In the genomic region with DNA sequence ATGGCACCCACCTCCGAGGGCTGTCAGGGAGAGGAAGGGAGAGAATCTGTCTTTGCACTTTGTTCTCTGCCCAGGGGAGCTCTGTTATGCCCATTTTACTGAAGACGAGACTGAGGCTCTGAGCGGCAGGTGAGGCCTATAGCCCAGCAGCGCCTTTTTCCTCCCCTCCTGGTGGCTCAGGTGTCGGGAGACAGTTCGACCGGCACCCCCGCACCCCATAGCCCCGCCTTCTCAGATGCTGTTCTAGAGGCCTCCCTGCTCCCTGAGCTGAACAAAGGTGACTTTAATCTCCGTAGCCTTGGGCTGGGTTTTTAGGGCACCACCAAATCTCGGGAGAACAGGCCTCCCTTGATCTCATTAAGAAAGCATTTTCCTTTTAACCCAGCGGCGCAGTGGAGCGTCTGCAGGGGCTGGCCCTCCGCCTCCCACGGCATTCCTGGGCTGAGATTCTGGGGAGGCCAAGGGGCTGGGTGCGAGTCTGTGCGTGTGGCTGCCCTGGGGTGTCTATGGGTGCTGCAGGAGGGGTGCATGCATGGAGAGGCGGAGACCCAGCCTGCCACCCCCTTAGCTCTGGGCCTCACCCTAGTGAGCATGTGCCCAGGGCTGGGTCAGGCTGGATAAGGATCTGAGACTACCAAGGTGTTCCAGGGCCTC, we compare ENCODE assay signal across 9 cellular contexts. TPM values are rescaled to one million over a fixed set of nuclear protein-coding genes. Genes with fewer than 3 reads are reported as not detected.
DNase-seq lines count a peak whose midpoint lies in the region; ATAC-seq and TF ChIP-seq lines count a peak whose summit lies in the region.
"Had no signal": no experiment of that assay in that cellular context is flagged by ENCODE, and none has a peak within 500 bp of the region (broad histone marks: within the 10 kb centered on the region; RNA-seq: fewer than 3 reads in every experiment).

No MANE protein-coding gene starts in this region.

- 0 out of 2 replicates have a peak overlapping the region, but pooled peaks have one; percentile 16 for H3K4me3 ChIP-seq in BE2C (ENCODE audit: low read depth, low read length)

- H3K9me3 Mint-ChIP-seq in activated naive CD4-positive, alpha-beta T cell treated with anti-CD3 and anti-CD28 coated beads, Interleukin-2, amount 50 U/mL, for 72 hours: no peaks in the 10 kb centered on the region

- H3K9me3 ChIP-seq in BE2C: no peaks in the 10 kb centered on the region

- H3K27ac Mint-ChIP-seq in activated naive CD4-positive, alpha-beta T cell treated with anti-CD3 and anti-CD28 coated beads, Interleukin-2, amount 50 U/mL, for 72 hours: peak overlapping the region; percentile 14 to 72

- DNase-seq in BE2C (peak; percentile 65), HT-29 (ENCODE audit: low spot score) (peak; percentile 91), iris pigment epithelial cell (ENCODE audit: low read depth) (peak; percentile 74), KG1 (lab: John Stamatoyannopoulos, UW) (no peak)
- peak in 1 of 2 donors; percentile 53 for DNase-seq in activated naive CD4-positive, alpha-beta T cell treated with anti-CD3 and anti-CD28 coated beads, Interleukin-2, amount 50 U/mL, for 72 hours (ENCODE audit: low spot score in 2 of 2)
- DNase-seq in stimulated activated naive CD8-positive, alpha-beta T cell treated with anti-CD3 and anti-CD28 coated beads, Interleukin-15, Interleukin-2, amounts not matched to agents 100 U/mL and 50 U/mL, for 24 hours: peak; percentile 56

- no peak for TF ChIP-seq CTCF in BE2C (IDR thresholded peaks at IDR 0.05; ENCODE audit: low read depth, low read length)

- peaks cover 36% of the 10 kb centered on the region for H3K4me1 ChIP-seq in BE2C

- peak; percentile 1 to 12 for ATAC-seq in activated naive CD4-positive, alpha-beta T cell treated with anti-CD3 and anti-CD28 coated beads, Interleukin-2, amount 50 U/mL, for 72 hours
- no peak for ATAC-seq in stimulated activated naive CD8-positive, alpha-beta T cell treated with anti-CD3 and anti-CD28 coated beads, Interleukin-15, Interleukin-2, amounts not matched to agents 100 U/mL and 50 U/mL, for 24 hours
- ATAC-seq in GM19455 (IDR thresholded peaks at IDR 0.05; ENCODE audit: unreplicated experiment) (no peak), GM21825 (IDR thresholded peaks at IDR 0.05; ENCODE audit: unreplicated experiment) (no peak)

- H3K36me3 ChIP-seq in BE2C: peaks cover 23% of the 10 kb centered on the region

- H3K27me3 ChIP-seq in BE2C: no peaks in the 10 kb centered on the region

- H3K36me3 Mint-ChIP-seq in activated naive CD4-positive, alpha-beta T cell treated with anti-CD3 and anti-CD28 coated beads, Interleukin-2, amount 50 U/mL, for 72 hours: peaks cover 0 to 6% of the 10 kb centered on the region in 2 donors

RNA-seq across cellular contexts. Expression of a gene that starts 3.3 kb away (rescaled TPM):
- 1.6 TPM for polyA plus RNA-seq in BE2C (2012; ENCODE audit: insufficient read depth, insufficient read length, low read depth)
- total RNA-seq in HT-29 (2014; rRNA removed; shearing (Covaris generic)): 85.6 and 87.5 TPM in 2 replicates
- total RNA-seq in activated naive CD4-positive, alpha-beta T cell treated with anti-CD3 and anti-CD28 coated beads, Interleukin-2, amount 50 U/mL, for 72 hours: 10 to 100 TPM; 17.8 to 21.1 TPM

RNA-seq across cellular contexts. Expression of a gene that starts 32.4 kb away (rescaled TPM):
- 77.4 TPM for polyA plus RNA-seq in BE2C (2012; ENCODE audit: insufficient read depth, insufficient read length, low read depth)
- total RNA-seq in HT-29 (2014; rRNA removed; shearing (Covaris generic)): 101 and 106 TPM in 2 replicates
- total RNA-seq in activated naive CD4-positive, alpha-beta T cell treated with anti-CD3 and anti-CD28 coated beads, Interleukin-2, amount 50 U/mL, for 72 hours: 10 to 100 TPM; 26.5 to 37.5 TPM

RNA-seq across cellular contexts. Expression of a gene that starts 35.9 kb away (rescaled TPM):
- polyA plus RNA-seq in BE2C (2012; ENCODE audit: insufficient read depth, insufficient read length, low read depth): 4.5 TPM
- 23.1 and 24.7 TPM in 2 replicates for total RNA-seq in HT-29 (2014; rRNA removed; shearing (Covaris generic))
- total RNA-seq in activated naive CD4-positive, alpha-beta T cell treated with anti-CD3 and anti-CD28 coated beads, Interleukin-2, amount 50 U/mL, for 72 hours: 1 to 10 TPM; 7.3 to 9.5 TPM

RNA-seq across cellular contexts. Expression of a gene that starts 46.7 kb away (rescaled TPM):
- not detected for polyA plus RNA-seq in BE2C (2012; ENCODE audit: insufficient read depth, insufficient read length, low read depth)
- total RNA-seq in HT-29 (2014; rRNA removed; shearing (Covaris generic)): not detected in 2 replicates
- not detected for total RNA-seq in activated naive CD4-positive, alpha-beta T cell treated with anti-CD3 and anti-CD28 coated beads, Interleukin-2, amount 50 U/mL, for 72 hours
- total RNA-seq: glomerular endothelial cell had no signal

Comparison
In these comparisons a context has a peak if more than half of its experiments do, and no peak if none do; other contexts are left out.
1. ATAC-seq: peak in activated naive CD4-positive, alpha-beta T cell treated with anti-CD3 and anti-CD28 coated beads, Interleukin-2, amount 50 U/mL, for 72 hours (2 of 2); none in stimulated activated naive CD8-positive, alpha-beta T cell treated with anti-CD3 and anti-CD28 coated beads, Interleukin-15, Interleukin-2, amounts not matched to agents 100 U/mL and 50 U/mL, for 24 hours (single experiment), GM19455 (single experiment) and GM21825 (single experiment).